25 cellular contexts compared by ENCODE assay signal in genomic region chr5:106167766-106168165, GRCh38.
"Had no signal": no experiment of that assay in that cellular context is flagged by ENCODE, and none has a peak within 500 bp of the region (broad histone marks: within the 10 kb centered on the region; RNA-seq: fewer than 3 reads in every experiment).

No MANE protein-coding gene starts in this region.

- H3K4me3 ChIP-seq: adrenal gland, SJCRH30, SK-N-MC had no signal

- ATAC-seq: activated CD8-positive, alpha-beta memory T cell treated with anti-CD3 and anti-CD28 coated beads, Interleukin-2, amount 10 ng/mL, durations not matched to agents 7 days and 5 days; activated naive CD4-positive, alpha-beta T cell treated with anti-CD3 and anti-CD28 coated beads, Interleukin-2, amount 50 U/mL, for 72 hours; Panc1 had no signal

- DNase-seq: activated CD4-positive, alpha-beta memory T cell treated with anti-CD3 and anti-CD28 coated beads, Interleukin-2, amount 10 ng/mL, durations not matched to agents 7 days and 5 days; activated CD4-positive, alpha-beta T cell treated with anti-CD3 and anti-CD28 coated beads for 1 hour; activated CD4-positive, alpha-beta T cell treated with anti-CD3 and anti-CD28 coated beads for 48 hours; activated CD4-positive, CD25-positive, alpha-beta regulatory T cell; activated CD8-positive, alpha-beta memory T cell treated with anti-CD3 and anti-CD28 coated beads for 24 hours; activated CD8-positive, alpha-beta memory T cell treated with anti-CD3 and anti-CD28 coated beads, Interleukin-2, amount 10 ng/mL, durations not matched to agents 7 days and 5 days; activated gamma-delta T cell treated with Interleukin-2 at 50 U/mL for 16 hours; activated naive CD4-positive, alpha-beta T cell treated with anti-CD3 and anti-CD28 coated beads for 36 hours; activated T-cell treated with anti-CD3 and anti-CD28 coated beads, Interleukin-2, amount 50 U/mL, for 24 hours; adrenal gland; MM.1S; MV-4-11; NCI-H1092; NCI-H1436 treated with DMSO at 0.1 percent for 48 hours; NCI-H1694 treated with DMSO at 0.1 percent for 48 hours; NCI-H2029; NCI-H345; NCI-H524 treated with DMSO at 0.1 percent for 48 hours; SHP77; SJCRH30; T1000; WERI-Rb-1 had no signal
